Comparison of ENCODE assay signal across 1 cellular context in the genomic region with DNA sequence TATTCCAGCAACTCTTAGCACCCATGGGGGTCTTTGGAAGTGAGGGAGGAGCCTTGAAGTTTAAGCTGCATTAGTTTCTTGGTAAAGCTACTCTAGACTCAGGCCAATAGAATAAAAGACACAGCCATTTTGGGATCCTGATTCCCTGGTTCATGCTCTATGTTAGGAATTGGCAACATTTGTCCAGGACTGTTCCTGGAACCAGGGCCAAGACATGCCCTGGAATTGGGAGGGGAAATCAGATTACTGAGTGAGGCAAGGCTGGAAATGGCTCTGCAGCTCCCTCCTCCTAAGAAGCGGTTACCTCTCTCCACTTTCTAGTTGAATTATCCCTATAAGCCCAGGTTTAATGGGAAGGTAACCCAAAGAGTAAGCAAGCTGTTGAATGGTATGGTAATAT.
TF ChIP-seq lines count a peak whose summit lies in the region.

No MANE protein-coding gene starts in this region.

TF ChIP-seq in H1, 55 proteins besides CTCF, POLR2A, EP300 and RAD21 (continued from another document):
- no peak for TF ChIP-seq PHF8 (conservative IDR thresholded peaks at IDR 0.05; ENCODE audit: low read depth, low read length)
